In the genomic region with DNA sequence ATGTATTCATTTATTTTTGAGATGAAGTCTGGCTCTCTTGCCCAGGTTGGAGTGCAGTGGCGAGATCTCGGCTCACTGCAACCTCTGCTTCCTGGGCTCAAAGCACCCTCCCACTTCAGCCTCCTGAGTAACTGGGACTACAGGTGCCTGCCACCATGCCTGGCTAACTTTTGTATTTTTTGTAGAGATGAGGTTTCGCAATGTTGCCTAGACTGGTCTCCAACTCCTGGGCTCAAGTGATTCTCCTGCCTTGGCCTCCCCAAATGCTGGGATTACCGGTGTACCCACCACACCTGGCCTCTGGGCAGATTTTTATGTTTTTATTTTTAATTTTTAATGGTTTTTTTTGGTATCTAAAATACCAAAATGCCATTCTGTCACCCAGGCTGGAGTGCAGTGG, we compare ENCODE assay signal across 7 cellular contexts.
DNase-seq lines count a peak whose midpoint lies in the region; ATAC-seq, FAIRE-seq and TF ChIP-seq lines count a peak whose summit lies in the region.
"Not testable (repeated sequence)": the region's sequence is repeated elsewhere in the genome, so short reads cannot be mapped to it uniquely, and the experiment has no call there.

No MANE protein-coding gene starts in this region.

- DNase-seq in A549 (ENCODE audit: low read depth in 1 of 2, low spot score in 1 of 2); IMR-90; K562 (ENCODE audit: extremely low read depth in 1 of 4, low spot score in 3 of 4); HepG2 (ENCODE audit: low spot score); psoas muscle; gastrocnemius medialis: not testable (repeated sequence)

- H4K5ac ChIP-seq in IMR-90 (ENCODE audit: low read depth, low read length), result not testable (repeated sequence)

- not testable (repeated sequence) for H3K4me3 ChIP-seq in A549; IMR-90 (ENCODE audit: insufficient read depth, low read depth, low read length); K562; HepG2 (replicated peaks in 1 of 3; ENCODE audit: insufficient read depth in 1 of 3, low read depth in 2 of 3, low read length in 3 of 3); psoas muscle; gastrocnemius medialis

- H2BK5ac ChIP-seq in IMR-90 (ENCODE audit: low read depth, low read length, poor library complexity, severe bottlenecking), result not testable (repeated sequence)

- not testable (repeated sequence) for H3K79me2 ChIP-seq in K562 (ENCODE audit: control insufficient read depth, insufficient read depth, low read length); HepG2 (ENCODE audit: insufficient read depth, low read length)

- not testable (repeated sequence) for H4K91ac ChIP-seq in IMR-90 (ENCODE audit: insufficient read depth, low read depth, low read length)

- not testable (repeated sequence) for TF ChIP-seq EP300 in A549 (IDR thresholded peaks at IDR 0.05); Ishikawa (IDR thresholded peaks at IDR 0.05; ENCODE audit: borderline replicate concordance); K562 (IDR thresholded peaks at IDR 0.05; ENCODE audit: low read length); HepG2 (IDR thresholded peaks at IDR 0.05; ENCODE audit: low read depth in 2 of 2, low read length in 2 of 2); HepG2 (CRISPR knock-in tag; IDR thresholded peaks at IDR 0.05; ENCODE audit: borderline replicate concordance)

- in situ Hi-C loops in IMR-90 (cut with MboI; ENCODE audit: low sequenced_read_pairs); K562 (cut with MboI); HepG2 (cut with HindIII; ENCODE audit: extremely low pct_ligation_motif_present, low pct_unique_long_range_greater_than_20kb): not testable (repeated sequence)
- in situ Hi-C loops in gastrocnemius medialis (cut with MboI; ENCODE audit: low sequenced_read_pairs in 4 of 4), result loop anchor here in 1 of 4 donors (25.0 kb wide), 1 partner anchor 280 kb away; no protein-coding TSS in a partner anchor

- not testable (repeated sequence) for H2AK5ac ChIP-seq in IMR-90 (ENCODE audit: low read depth, low read length)

- TF ChIP-seq POLR2A in A549 (IDR thresholded peaks at IDR 0.05; ENCODE audit: low read length); IMR-90 (IDR thresholded peaks at IDR 0.05; ENCODE audit: low read depth, low read length); K562 (conservative IDR thresholded peaks at IDR 0.05); HepG2 (IDR thresholded peaks at IDR 0.05; ENCODE audit: insufficient read depth in 1 of 2, low read depth in 2 of 2, low read length in 2 of 2); gastrocnemius medialis (IDR thresholded peaks at IDR 0.05): not testable (repeated sequence)

- not testable (repeated sequence) for H3K18ac ChIP-seq in IMR-90 (ENCODE audit: low read depth, low read length)

- CTCF ChIA-PET in A549 (lab: Yijun Ruan, JAX), result interaction anchor here (1.4 kb wide), 1 partner anchor 8 kb away, joined by 3 read pairs; no protein-coding TSS in a partner anchor
- CTCF ChIA-PET in IMR-90 (lab: Yijun Ruan, JAX); K562 (lab: Yijun Ruan, JAX; ENCODE audit: low intra/inter-chr PET ratio); HepG2 (lab: Yijun Ruan, JAX; ENCODE audit: low intra/inter-chr PET ratio, low total read pairs): not testable (repeated sequence)

- H2BK15ac ChIP-seq in IMR-90 (ENCODE audit: low read depth, low read length), result not testable (repeated sequence)

- H4K20me1 ChIP-seq in IMR-90 (ENCODE audit: insufficient read depth, low read length); K562 (replicated peaks; ENCODE audit: control insufficient read depth, insufficient read depth, low read length); HepG2 (ENCODE audit: insufficient read depth, low read length): not testable (repeated sequence)

- not testable (repeated sequence) for FAIRE-seq in A549 (lab: Jason Lieb, UNC); K562 (lab: Jason Lieb, UNC); HepG2 (lab: Jason Lieb, UNC)

- peaks cover 19% of the 10 kb centered on the region for H3K36me3 ChIP-seq in IMR-90 (ENCODE audit: control insufficient read depth, insufficient read depth, low read length)
- H3K36me3 ChIP-seq in K562 (ENCODE audit: control insufficient read depth, insufficient read depth, low read length), result peaks cover 71% of the 10 kb centered on the region
- peaks cover 9 to 46% of the 10 kb centered on the region in 2 experiments; a peak in 4 of 5 replicates for H3K36me3 ChIP-seq in HepG2 (replicated peaks in 1 of 2; ENCODE audit: control insufficient read depth in 1 of 2, insufficient read depth in 2 of 2, low read length in 2 of 2)
- peaks cover 0 to 76% of the 10 kb centered on the region in 2 donors for H3K36me3 ChIP-seq in psoas muscle (ENCODE audit: insufficient read depth in 1 of 2, low read depth in 1 of 2)
- H3K36me3 ChIP-seq in gastrocnemius medialis, result peaks cover 0 to 43% of the 10 kb centered on the region in 2 donors

- not testable (repeated sequence) for H2AFZ ChIP-seq in IMR-90 (replicated peaks; ENCODE audit: low read length, poor library complexity); K562 (ENCODE audit: low read depth, low read length); HepG2 (ENCODE audit: low read length)

- intact Hi-C loops in IMR-90 (cut with micrococcal nuclease); K562 (cut with micrococcal nuclease); HepG2 (cut with micrococcal nuclease; ENCODE audit: unreplicated experiment); psoas muscle (cut with DNase I); gastrocnemius medialis (cut with DNase I; ENCODE audit: low total_unique reads): not testable (repeated sequence)

- not testable (repeated sequence) for TF ChIP-seq RAD21 in A549 (conservative IDR thresholded peaks at IDR 0.05 in 1 of 2, IDR thresholded peaks at IDR 0.05 in 1 of 2); IMR-90 (IDR thresholded peaks at IDR 0.05; ENCODE audit: low read length); Ishikawa (IDR thresholded peaks at IDR 0.05; ENCODE audit: low read depth); K562 (CRISPR knock-in tag; conservative IDR thresholded peaks at IDR 0.05 in 1 of 2, IDR thresholded peaks at IDR 0.05 in 1 of 2); HepG2 (CRISPR knock-in tag; IDR thresholded peaks at IDR 0.05)

- dilution Hi-C loops in IMR-90 (cut with HindIII; ENCODE audit: low sequenced_read_pairs, unreplicated experiment), result not testable (repeated sequence)

- ATAC-seq in A549; IMR-90 (ENCODE audit: low read depth); K562; HepG2; gastrocnemius medialis: not testable (repeated sequence)
- ATAC-seq in psoas muscle, result peak in 1 of 4 donors; percentile 19

- H2BK20ac ChIP-seq in IMR-90 (ENCODE audit: low read depth, low read length), result not testable (repeated sequence)

- BruUV-seq in IMR-90 (replicated peaks; lab: Mats Ljungman, UMichigan); K562 (replicated peaks; lab: Mats Ljungman, UMichigan); HepG2 (replicated peaks; lab: Mats Ljungman, UMichigan): not testable (repeated sequence)

- H3K23ac ChIP-seq in IMR-90 (ENCODE audit: low read depth, low read length), result not testable (repeated sequence)

- H4K8ac ChIP-seq in IMR-90 (ENCODE audit: low read depth in 2 of 2, low read length in 2 of 2), result not testable (repeated sequence)

- not testable (repeated sequence) for H2BK120ac ChIP-seq in IMR-90 (ENCODE audit: low read depth, low read length)

- POLR2A ChIA-PET in A549 (lab: Yijun Ruan, JAX), result interaction anchor here (0.7 kb wide), 1 partner anchor 12 kb away, joined by 5 read pairs; no protein-coding TSS in a partner anchor
- POLR2A ChIA-PET in IMR-90 (lab: Charles Lee; ENCODE audit: unreplicated experiment); K562 (lab: Yijun Ruan, JAX); HepG2 (lab: Yijun Ruan, JAX): not testable (repeated sequence)

- not testable (repeated sequence) for H3K14ac ChIP-seq in IMR-90 (replicated peaks; ENCODE audit: low read depth, low read length)

- peaks cover 9 to 13% of the 10 kb centered on the region in 2 experiments; a peak in 3 of 4 replicates for H3K79me1 ChIP-seq in IMR-90 (ENCODE audit: low read depth in 1 of 2, low read length in 2 of 2)

- not testable (repeated sequence) for H3K27me3 ChIP-seq in IMR-90 (ENCODE audit: control insufficient read depth, insufficient read depth, low read length); K562 (ENCODE audit: control insufficient read depth in 2 of 2, insufficient read depth in 2 of 2, low read length in 2 of 2); HepG2 (ENCODE audit: control insufficient read depth in 1 of 2, insufficient read depth in 2 of 2, low read length in 2 of 2); psoas muscle (ENCODE audit: insufficient read depth in 3 of 3, low read length in 2 of 3); gastrocnemius medialis

- H3K9me3 ChIP-seq in A549; IMR-90 (ENCODE audit: control insufficient read depth, insufficient read depth, low read length); K562 (replicated peaks; ENCODE audit: control insufficient read depth, insufficient read depth, low read depth, low read length); HepG2 (ENCODE audit: low read length); psoas muscle; gastrocnemius medialis: not testable (repeated sequence)

- H2AK9ac ChIP-seq in IMR-90 (replicated peaks; ENCODE audit: low read depth, low read length, poor library complexity), result not testable (repeated sequence)

- H3K4ac ChIP-seq in IMR-90 (ENCODE audit: low read depth, low read length), result not testable (repeated sequence)

- H3K4me2 ChIP-seq in A549; IMR-90 (ENCODE audit: low read depth, low read length); K562 (ENCODE audit: insufficient read depth, low read length); HepG2 (ENCODE audit: low read depth, low read length): not testable (repeated sequence)

- H3K9ac ChIP-seq in IMR-90 (ENCODE audit: low read depth, low read length); K562 (ENCODE audit: insufficient read depth in 1 of 2, low read depth in 2 of 2, low read length in 2 of 2); HepG2 (ENCODE audit: insufficient read depth, low read depth, low read length): not testable (repeated sequence)

- not testable (repeated sequence) for H3K4me1 ChIP-seq in A549; IMR-90 (ENCODE audit: control insufficient read depth, insufficient read depth, low read length); K562 (replicated peaks in 1 of 2; ENCODE audit: control insufficient read depth in 2 of 2, insufficient read depth in 2 of 2, low read length in 2 of 2); HepG2 (ENCODE audit: insufficient read depth, low read length); psoas muscle
- peaks cover 8 to 15% of the 10 kb centered on the region in 2 donors for H3K4me1 ChIP-seq in gastrocnemius medialis

- H3K56ac ChIP-seq in IMR-90 (ENCODE audit: extremely low read depth, insufficient read depth, low read length), result not testable (repeated sequence)

- not testable (repeated sequence) for H3K27ac ChIP-seq in A549; IMR-90 (ENCODE audit: insufficient read depth, low read length); K562 (ENCODE audit: extremely low read depth, low read depth, low read length); HepG2 (ENCODE audit: extremely low read length, insufficient read depth, low read length)
- H3K27ac ChIP-seq in psoas muscle (peak overlapping the region; percentile 54), gastrocnemius medialis (peak overlapping the region; percentile 50 to 93 (median 80))

- H3K9me1 ChIP-seq in IMR-90 (ENCODE audit: insufficient read depth, low read length); K562 (ENCODE audit: control insufficient read depth, insufficient read depth, low read length): not testable (repeated sequence)

- WGBS in A549 (ENCODE audit: missing lambda C conversion rate), result 97% methylated on average over 4 of the region's 4 CpGs
- WGBS in IMR-90 (ENCODE audit: extremely low coverage in 2 of 2, insufficient read length in 1 of 2), 2 experiments, result no CpG with 5 or more reads among the region's 4 CpGs
- 95% methylated on average over 4 of the region's 4 CpGs for WGBS in K562 (ENCODE audit: insufficient coverage, low coverage, missing lambda C conversion rate)
- 98% methylated on average over 4 of the region's 4 CpGs for WGBS in HepG2 (ENCODE audit: low lambda C conversion rate)
- 92 to 99% (median 97%) methylated on average over 4 of the region's 4 CpGs for WGBS in psoas muscle, 3 donors

- not testable (repeated sequence) for TF ChIP-seq CTCF in A549 (IDR thresholded peaks at IDR 0.05); IMR-90 (conservative IDR thresholded peaks at IDR 0.05; ENCODE audit: low read depth, low read length); K562 (IDR thresholded peaks at IDR 0.05 in 2 of 3, conservative IDR thresholded peaks at IDR 0.05 in 1 of 3; ENCODE audit: insufficient read depth in 2 of 3, low read depth in 1 of 3, low read length in 3 of 3); HepG2 (CRISPR knock-in tag; IDR thresholded peaks at IDR 0.05); psoas muscle (IDR thresholded peaks at IDR 0.05); gastrocnemius medialis (IDR thresholded peaks at IDR 0.05 in 4 of 5, conservative IDR thresholded peaks at IDR 0.05 in 1 of 5)
